In genomic region chr18:34909637-34910364, GRCh38 we compare ENCODE assay signal across 1 cellular context.
TF ChIP-seq lines count a peak whose summit lies in the region.

No MANE protein-coding gene starts in this region.

TF ChIP-seq in WTC11, 78 proteins besides CTCF, POLR2A, EP300 and RAD21 (continued from another document):
- no peak for TF ChIP-seq STAT6 (CRISPR knock-in tag; conservative IDR thresholded peaks at IDR 0.05; ENCODE audit: low read depth)
- TF ChIP-seq ZNF317 (CRISPR knock-in tag; IDR thresholded peaks at IDR 0.05; ENCODE audit: borderline replicate concordance, low read depth) = no peak
- no peak for TF ChIP-seq NFATC4 (CRISPR knock-in tag; IDR thresholded peaks at IDR 0.05)
- TF ChIP-seq ATF1 (CRISPR knock-in tag; IDR thresholded peaks at IDR 0.05) = no peak
- TF ChIP-seq ZNF416 (CRISPR knock-in tag; IDR thresholded peaks at IDR 0.05) = no peak
- TF ChIP-seq ATF6 (CRISPR knock-in tag; IDR thresholded peaks at IDR 0.05) = no peak
- TF ChIP-seq FOXK1 (CRISPR knock-in tag; IDR thresholded peaks at IDR 0.05) = no peak
- TF ChIP-seq ESRRA (CRISPR knock-in tag; IDR thresholded peaks at IDR 0.05; ENCODE audit: borderline replicate concordance) = no peak
- TF ChIP-seq USF1 (CRISPR knock-in tag; IDR thresholded peaks at IDR 0.05) = no peak
- TF ChIP-seq HMGA2 (CRISPR knock-in tag; IDR thresholded peaks at IDR 0.05) = no peak
- no peak for TF ChIP-seq FOXP4 (CRISPR knock-in tag; IDR thresholded peaks at IDR 0.05)
- no peak for TF ChIP-seq ZNF671 (CRISPR knock-in tag; IDR thresholded peaks at IDR 0.05)
